Comparison of ENCODE assay signal across 22 cellular contexts in the genomic region with DNA sequence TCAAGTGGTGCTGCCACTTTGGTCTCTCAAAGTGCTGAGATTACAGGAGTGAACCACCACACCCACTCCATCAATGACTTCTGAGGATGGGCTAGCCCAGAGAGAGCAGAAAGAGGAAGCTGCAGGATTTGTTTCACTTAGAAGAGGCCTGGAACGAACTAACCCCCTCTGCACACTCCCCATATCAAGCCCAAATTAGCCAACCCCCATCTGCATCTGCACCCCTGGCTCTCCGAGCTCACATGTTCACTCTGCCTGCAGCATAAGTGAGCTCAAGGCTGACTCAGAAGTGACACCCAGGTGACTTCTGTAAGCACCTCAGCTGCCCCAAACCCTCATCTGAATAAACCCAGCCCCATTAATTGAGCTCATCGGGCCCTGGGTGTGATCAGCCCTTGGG. TPM values are rescaled to one million over a fixed set of nuclear protein-coding genes. Genes with fewer than 3 reads are reported as not detected.
"Had no signal": no experiment of that assay in that cellular context is flagged by ENCODE, and none has a peak within 500 bp of the region (broad histone marks: within the 10 kb centered on the region; RNA-seq: fewer than 3 reads in every experiment).

No MANE protein-coding gene starts in this region.

- H3K4me2 ChIP-seq: hepatocyte had no signal

- H3K79me2 ChIP-seq: hepatocyte had no signal

- H3K36me3 ChIP-seq: colonic mucosa, neutrophil, right lobe of liver had no signal

- FAIRE-seq: endothelial cell of umbilical vein, urothelium cell line had no signal

- H3K27ac ChIP-seq: colonic mucosa, hepatocyte, neutrophil, psoas muscle, right lobe of liver had no signal

- ATAC-seq: mucosa of descending colon; naive thymus-derived CD8-positive, alpha-beta T cell; psoas muscle; right lobe of liver had no signal

- DNase-seq: colonic mucosa; dermis blood vessel endothelial cell; effector CD4-positive, alpha-beta T cell; endodermal cell; erythroblast; foreskin melanocyte; head of caudate nucleus; mucosa of descending colon; naive thymus-derived CD8-positive, alpha-beta T cell; psoas muscle; retina; right lobe of liver; stimulated activated CD4-positive, alpha-beta T cell treated with anti-CD3 and anti-CD28 coated beads, Interleukin-4, amount 100 ng/mL, for 1 hour; stimulated activated naive CD4-positive, alpha-beta T cell; trophoblast cell had no signal

- H3K9me3 ChIP-seq: colonic mucosa, mucosa of descending colon, neutrophil, psoas muscle, right lobe of liver had no signal

- H2AFZ ChIP-seq: hepatocyte had no signal

- H3K4me3 ChIP-seq: colonic mucosa, hepatocyte, mucosa of descending colon, psoas muscle, right lobe of liver had no signal

RNA-seq across cellular contexts. Expression of a gene that starts 4.8 kb away (rescaled TPM):
- total RNA-seq: endothelial cell of umbilical vein; kidney epithelial cell; naive thymus-derived CD8-positive, alpha-beta T cell; osteoblast; psoas muscle; right lobe of liver had no signal
- polyA plus RNA-seq: endothelial cell of umbilical vein; naive thymus-derived CD8-positive, alpha-beta T cell; neural cell had no signal
